ENCODE assay signal across 15 cellular contexts in genomic region chr6:31865205-31866118, GRCh38. TPM values are rescaled to one million over a fixed set of nuclear protein-coding genes. Genes with fewer than 3 reads are reported as not detected.
A peak's percentile ranks its signal among the peaks of the same experiment; 100 is the strongest.
DNase-seq lines count a peak whose midpoint lies in the region; ATAC-seq and TF ChIP-seq lines count a peak whose summit lies in the region.
"Had no signal": no experiment of that assay in that cellular context is flagged by ENCODE, and none has a peak within 500 bp of the region (broad histone marks: within the 10 kb centered on the region; RNA-seq: fewer than 3 reads in every experiment).

No MANE protein-coding gene starts in this region.

- H3K4me1 ChIP-seq in liver (ENCODE audit: control insufficient read depth in 4 of 4, insufficient read depth in 4 of 4, low read length in 3 of 4), result peaks cover 10 to 21% (median 17%) of the 10 kb centered on the region in 4 donors

- no peaks in the 10 kb centered on the region for H3K9me3 Mint-ChIP-seq in stimulated activated naive CD8-positive, alpha-beta T cell treated with anti-CD3 and anti-CD28 coated beads, Interleukin-15, amount 100 ng/mL, for 72 hours
- H3K9me3 Mint-ChIP-seq in activated CD8-positive, alpha-beta T cell treated with anti-CD3 and anti-CD28 coated beads, Interleukin-2, amount 10 ng/mL, durations not matched to agents 7 days and 5 days (ENCODE audit: insufficient read depth), result no peaks in the 10 kb centered on the region
- H3K9me3 Mint-ChIP-seq in type B pancreatic cell, result no peaks in the 10 kb centered on the region

- peaks cover 0 to 4% (median 0%) of the 10 kb centered on the region in 4 donors for H3K36me3 ChIP-seq in liver (ENCODE audit: control insufficient read depth in 4 of 4, insufficient read depth in 3 of 4, low read depth in 1 of 4, low read length in 3 of 4)
- H3K36me3 ChIP-seq: breast epithelium had no signal

- no peak overlapping the region for H3K27ac ChIP-seq in liver (ENCODE audit: low read depth in 1 of 2, low read length in 2 of 2)
- H3K27ac ChIP-seq: breast epithelium, HL-60, left lung had no signal

- POLR2A ChIA-PET in activated CD8-positive, alpha-beta T cell treated with anti-CD3 and anti-CD28 coated beads, Interleukin-2, amount 10 ng/mL, durations not matched to agents 7 days and 5 days (lab: Charles Lee), result interaction anchor here (1.1 kb wide), 1 partner anchor 48 kb away, joined by 3 read pairs; no protein-coding TSS in a partner anchor

- peaks cover 34% of the 10 kb centered on the region for H3K4me1 Mint-ChIP-seq in stimulated activated naive CD8-positive, alpha-beta T cell treated with anti-CD3 and anti-CD28 coated beads, Interleukin-15, amount 100 ng/mL, for 72 hours
- H3K4me1 Mint-ChIP-seq in activated CD8-positive, alpha-beta T cell treated with anti-CD3 and anti-CD28 coated beads, Interleukin-2, amount 10 ng/mL, durations not matched to agents 7 days and 5 days (ENCODE audit: low read depth), result peaks cover 26% of the 10 kb centered on the region
- peaks cover 23% of the 10 kb centered on the region for H3K4me1 Mint-ChIP-seq in type B pancreatic cell (ENCODE audit: unreplicated experiment)

- no peaks in the 10 kb centered on the region for H3K27me3 Mint-ChIP-seq in stimulated activated naive CD8-positive, alpha-beta T cell treated with anti-CD3 and anti-CD28 coated beads, Interleukin-15, amount 100 ng/mL, for 72 hours
- no peaks in the 10 kb centered on the region for H3K27me3 Mint-ChIP-seq in activated CD8-positive, alpha-beta T cell treated with anti-CD3 and anti-CD28 coated beads, Interleukin-2, amount 10 ng/mL, durations not matched to agents 7 days and 5 days (ENCODE audit: low read depth)
- H3K27me3 Mint-ChIP-seq in type B pancreatic cell, result no peaks in the 10 kb centered on the region
- H3K27me3 Mint-ChIP-seq: activated CD8-positive, alpha-beta memory T cell treated with anti-CD3 and anti-CD28 coated beads, Interleukin-2, amount 10 ng/mL, durations not matched to agents 7 days and 5 days had no signal

- 75% methylated on average over 21 of the region's 21 CpGs for WGBS in liver

- H3K27ac Mint-ChIP-seq in stimulated activated naive CD8-positive, alpha-beta T cell treated with anti-CD3 and anti-CD28 coated beads, Interleukin-15, amount 100 ng/mL, for 72 hours, result peak overlapping the region in 1 of 2 donors; percentile 72
- H3K27ac Mint-ChIP-seq in activated CD8-positive, alpha-beta T cell treated with anti-CD3 and anti-CD28 coated beads, Interleukin-2, amount 10 ng/mL, durations not matched to agents 7 days and 5 days, result no peak overlapping the region
- peak overlapping the region; percentile 69 for H3K27ac Mint-ChIP-seq in type B pancreatic cell
- H3K27ac Mint-ChIP-seq: activated CD8-positive, alpha-beta memory T cell treated with anti-CD3 and anti-CD28 coated beads, Interleukin-2, amount 10 ng/mL, durations not matched to agents 7 days and 5 days had no signal

- DNase-seq in stimulated activated naive CD8-positive, alpha-beta T cell treated with anti-CD3 and anti-CD28 coated beads, Interleukin-15, Interleukin-2, amounts not matched to agents 100 U/mL and 50 U/mL, for 24 hours, result peak; percentile 24
- no peak for DNase-seq in stimulated activated naive CD8-positive, alpha-beta T cell treated with anti-CD3 and anti-CD28 coated beads, Interleukin-15, amount 100 ng/mL, for 72 hours
- no peak for DNase-seq in activated CD8-positive, alpha-beta T cell treated with anti-CD3 and anti-CD28 coated beads, Interleukin-2, amount 10 ng/mL, durations not matched to agents 7 days and 5 days
- DNase-seq in type B pancreatic cell (ENCODE audit: extremely low spot score, unreplicated experiment) (no peak), NCI-H446 treated with DMSO at 0.1 percent for 48 hours (lab: John Stamatoyannopoulos, UW) (no peak), NCI-H1092 (lab: John Stamatoyannopoulos, UW) (no peak), NCI-H146 (lab: John Stamatoyannopoulos, UW) (no peak)
- DNase-seq: activated CD8-positive, alpha-beta memory T cell treated with anti-CD3 and anti-CD28 coated beads, Interleukin-2, amount 10 ng/mL, durations not matched to agents 7 days and 5 days; Kasumi-1; left lung; NCI-H1694 treated with DMSO at 0.1 percent for 48 hours; PC-3 had no signal

- no peaks in the 10 kb centered on the region for H3K9me3 ChIP-seq in liver (ENCODE audit: control insufficient read depth in 4 of 4, low read length in 3 of 4)
- H3K9me3 ChIP-seq: breast epithelium, left lung had no signal

- no peak overlapping the region for H3K4me3 ChIP-seq in liver (ENCODE audit: low read depth in 1 of 3, low read length in 3 of 3)
- H3K4me3 ChIP-seq: breast epithelium, left lung had no signal

- TF ChIP-seq CTCF in liver (IDR thresholded peaks at IDR 0.05; ENCODE audit: low read depth, low read length, missing input control) (no peak), type B pancreatic cell (conservative IDR thresholded peaks at IDR 0.05) (no peak)

- TF ChIP-seq RAD21 in liver (IDR thresholded peaks at IDR 0.05), result no peak

- CTCF ChIA-PET in activated CD8-positive, alpha-beta T cell treated with anti-CD3 and anti-CD28 coated beads, Interleukin-2, amount 10 ng/mL, durations not matched to agents 7 days and 5 days (lab: Charles Lee), result interaction anchor here (2.7 kb wide), 2 partner anchors 25 to 184 kb away, joined by 7 to 8 read pairs; partner anchors contain the start of gene LY6G5C

- no peaks in the 10 kb centered on the region for H3K27me3 ChIP-seq in liver (ENCODE audit: control insufficient read depth in 4 of 4, insufficient read depth in 4 of 4, low read length in 3 of 4)
- H3K27me3 ChIP-seq: breast epithelium, left lung had no signal

- no peak overlapping the region for H3K9ac ChIP-seq in liver (ENCODE audit: low read depth in 1 of 2, low read length in 2 of 2)

- peaks cover 4% of the 10 kb centered on the region for H3K36me3 Mint-ChIP-seq in activated CD8-positive, alpha-beta T cell treated with anti-CD3 and anti-CD28 coated beads, Interleukin-2, amount 10 ng/mL, durations not matched to agents 7 days and 5 days (ENCODE audit: low read depth)
- H3K36me3 Mint-ChIP-seq in type B pancreatic cell, result no peaks in the 10 kb centered on the region
- H3K36me3 Mint-ChIP-seq: activated CD8-positive, alpha-beta memory T cell treated with anti-CD3 and anti-CD28 coated beads, Interleukin-2, amount 10 ng/mL, durations not matched to agents 7 days and 5 days had no signal

- no peak overlapping the region for H3K4me3 Mint-ChIP-seq in stimulated activated naive CD8-positive, alpha-beta T cell treated with anti-CD3 and anti-CD28 coated beads, Interleukin-15, amount 100 ng/mL, for 72 hours
- H3K4me3 Mint-ChIP-seq in activated CD8-positive, alpha-beta T cell treated with anti-CD3 and anti-CD28 coated beads, Interleukin-2, amount 10 ng/mL, durations not matched to agents 7 days and 5 days, result peak overlapping the region; percentile 31
- H3K4me3 Mint-ChIP-seq in type B pancreatic cell, result peak overlapping the region; percentile 52

- no peak for ATAC-seq in stimulated activated naive CD8-positive, alpha-beta T cell treated with anti-CD3 and anti-CD28 coated beads, Interleukin-15, Interleukin-2, amounts not matched to agents 100 U/mL and 50 U/mL, for 24 hours
- ATAC-seq in stimulated activated naive CD8-positive, alpha-beta T cell treated with anti-CD3 and anti-CD28 coated beads, Interleukin-15, amount 100 ng/mL, for 72 hours, result no peak
- ATAC-seq in activated CD8-positive, alpha-beta T cell treated with anti-CD3 and anti-CD28 coated beads, Interleukin-2, amount 10 ng/mL, durations not matched to agents 7 days and 5 days, result no peak
- ATAC-seq: activated CD8-positive, alpha-beta memory T cell treated with anti-CD3 and anti-CD28 coated beads, Interleukin-2, amount 10 ng/mL, durations not matched to agents 7 days and 5 days; left lung; PC-3 had no signal

TF ChIP-seq in liver, 16 proteins besides CTCF, POLR2A, EP300 and RAD21 (continues in another document):
- no peak for TF ChIP-seq JUND (IDR thresholded peaks at IDR 0.05)

RNA-seq across cellular contexts. Expression of gene NEU1, which starts 2.8 kb away (rescaled TPM):
- 10 to 100 TPM; 16.5 to 17.8 TPM for total RNA-seq in activated CD8-positive, alpha-beta T cell treated with anti-CD3 and anti-CD28 coated beads, Interleukin-2, amount 10 ng/mL, durations not matched to agents 7 days and 5 days
- 10 to 100 TPM; 34.4 to 42.4 TPM for total RNA-seq in liver
- 10 to 100 TPM; 27.6 to 35.1 TPM for polyA plus RNA-seq in liver
- total RNA-seq in type B pancreatic cell (ENCODE audit: low replicate concordance), result 46.9 and 62.5 TPM in 2 replicates

RNA-seq across cellular contexts. Expression of gene SLC44A4, which starts 13.3 kb away (rescaled TPM):
- under 1 TPM in 1 of 2 experiments, not detected in 1; 0.39 TPM for total RNA-seq in activated CD8-positive, alpha-beta T cell treated with anti-CD3 and anti-CD28 coated beads, Interleukin-2, amount 10 ng/mL, durations not matched to agents 7 days and 5 days
- total RNA-seq in liver, result 1 to 10 TPM in 1 of 2 donors, under 1 TPM in 1; 0.17 to 2.4 TPM
- polyA plus RNA-seq in liver, result under 1 TPM in 1 of 2 donors, not detected in 1; 0.13 TPM
- total RNA-seq in type B pancreatic cell (ENCODE audit: low replicate concordance), result 8.8 and 10.6 TPM in 2 replicates
- total RNA-seq: activated CD8-positive, alpha-beta memory T cell treated with anti-CD3 and anti-CD28 coated beads, Interleukin-2, amount 10 ng/mL, durations not matched to agents 7 days and 5 days had no signal

RNA-seq across cellular contexts. Expression of gene EHMT2, which starts 32.0 kb away (rescaled TPM):
- 10 to 100 TPM; 70.1 to 72.3 TPM for total RNA-seq in activated CD8-positive, alpha-beta T cell treated with anti-CD3 and anti-CD28 coated beads, Interleukin-2, amount 10 ng/mL, durations not matched to agents 7 days and 5 days
- total RNA-seq in liver (10 to 100 TPM; 10.7 to 21.4 TPM), type B pancreatic cell (ENCODE audit: low replicate concordance) (59.9 and 136 TPM in 2 replicates)
- polyA plus RNA-seq in liver, result 10 to 100 TPM in 1 of 2 donors, 1 to 10 TPM in 1; 7.9 to 10.5 TPM

RNA-seq across cellular contexts. Expression of gene ZBTB12, which starts 36.4 kb away (rescaled TPM):
- total RNA-seq in activated CD8-positive, alpha-beta T cell treated with anti-CD3 and anti-CD28 coated beads, Interleukin-2, amount 10 ng/mL, durations not matched to agents 7 days and 5 days, result 1 to 10 TPM; 1.6 to 1.8 TPM
- 1 to 10 TPM in 1 of 2 donors, under 1 TPM in 1; 0.25 to 2.3 TPM for total RNA-seq in liver
- under 1 TPM in 1 of 2 donors, not detected in 1; 0.83 TPM for polyA plus RNA-seq in liver
- 8.2 and 37.7 TPM in 2 replicates for total RNA-seq in type B pancreatic cell (ENCODE audit: low replicate concordance)

RNA-seq across cellular contexts. Expression of gene HSPA1B, which starts 37.9 kb away (rescaled TPM):
- 10 to 100 TPM; 84.6 to 87.1 TPM for total RNA-seq in activated CD8-positive, alpha-beta T cell treated with anti-CD3 and anti-CD28 coated beads, Interleukin-2, amount 10 ng/mL, durations not matched to agents 7 days and 5 days
- total RNA-seq in liver (100 to 1,000 TPM in 1 of 2 donors, 10 to 100 TPM in 1; 57.2 to 165 TPM), type B pancreatic cell (ENCODE audit: low replicate concordance) (132 and 252 TPM in 2 replicates)
- 10 to 100 TPM in 1 of 2 donors, 1 to 10 TPM in 1; 9.5 to 30.6 TPM for polyA plus RNA-seq in liver

Comparison
In these comparisons a context has a peak if more than half of its experiments do, and no peak if none do; other contexts are left out.
1. H3K4me3 Mint-ChIP-seq: peak in activated CD8-positive, alpha-beta T cell treated with anti-CD3 and anti-CD28 coated beads, Interleukin-2, amount 10 ng/mL, durations not matched to agents 7 days and 5 days (single experiment) and type B pancreatic cell (single experiment); none in stimulated activated naive CD8-positive, alpha-beta T cell treated with anti-CD3 and anti-CD28 coated beads, Interleukin-15, amount 100 ng/mL, for 72 hours (0 of 2).